8 cellular contexts compared by ENCODE assay signal in the genomic region with DNA sequence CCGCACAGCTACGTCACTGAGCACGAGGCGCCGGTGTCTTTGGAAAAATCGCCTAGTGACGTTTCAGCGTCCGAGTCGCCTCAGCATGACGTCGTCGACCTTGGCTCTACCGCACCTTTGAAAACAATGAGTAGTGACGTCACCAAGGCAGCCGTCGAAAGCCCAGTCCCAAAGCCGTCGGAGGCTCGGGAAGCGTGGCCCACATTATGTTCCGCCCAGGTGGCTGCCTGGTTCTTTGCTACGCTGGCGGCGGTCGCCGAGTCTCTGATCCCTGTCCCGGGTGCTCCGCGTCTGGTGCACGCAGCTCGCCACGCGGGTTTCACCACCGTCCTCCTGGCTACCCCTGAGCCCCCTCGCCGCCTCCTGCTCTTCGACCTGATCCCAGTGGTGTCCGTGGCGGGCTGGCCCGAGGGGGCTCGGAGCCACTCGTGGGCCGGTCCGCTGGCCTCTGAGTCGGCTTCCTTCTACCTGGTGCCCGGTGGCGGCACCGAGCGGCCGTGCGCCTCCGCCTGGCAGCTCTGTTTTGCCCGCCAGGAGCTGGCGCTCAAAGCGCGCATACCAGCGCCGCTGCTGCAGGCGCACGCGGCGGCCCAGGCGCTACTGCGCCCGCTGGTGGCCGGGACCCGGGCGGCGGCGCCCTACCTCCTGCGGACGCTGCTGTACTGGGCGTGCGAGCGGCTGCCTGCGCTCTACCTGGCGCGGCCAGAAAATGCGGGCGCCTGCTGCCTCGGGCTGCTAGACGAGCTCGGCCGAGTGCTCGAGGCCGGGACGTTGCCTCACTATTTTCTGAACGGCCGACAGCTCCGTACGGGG. TPM values are rescaled to one million over a fixed set of nuclear protein-coding genes. Genes with fewer than 3 reads are reported as not detected.
DNase-seq lines count a peak whose midpoint lies in the region; ATAC-seq and TF ChIP-seq lines count a peak whose summit lies in the region.

No MANE protein-coding gene starts in this region.

- H3K27me3 Mint-ChIP-seq in neural crest cell (ENCODE audit: low read depth), result peaks cover 64% of the 10 kb centered on the region
- H3K27me3 Mint-ChIP-seq in stimulated activated naive CD8-positive, alpha-beta T cell treated with anti-CD3 and anti-CD28 coated beads, Interleukin-15, amount 100 ng/mL, for 72 hours, result peaks cover 29% of the 10 kb centered on the region

- peak; percentile 53 for TF ChIP-seq CTCF in DND-41 (IDR thresholded peaks at IDR 0.05; ENCODE audit: borderline replicate concordance, extremely low read depth, low read length, poor library complexity, severe bottlenecking)
- TF ChIP-seq CTCF in neural crest cell (conservative IDR thresholded peaks at IDR 0.05), result peak; percentile 77

- H2AFZ ChIP-seq in DND-41 (ENCODE audit: low read depth, low read length), result no peak overlapping the region

- H3K9me3 ChIP-seq in DND-41 (ENCODE audit: insufficient read depth, low read length, severe bottlenecking), result no peaks in the 10 kb centered on the region
- H3K9me3 ChIP-seq in SJCRH30 (replicated peaks), result no peaks in the 10 kb centered on the region

- H3K36me3 ChIP-seq in DND-41 (ENCODE audit: insufficient read depth, low read length), result peaks cover 4% of the 10 kb centered on the region; the same call in 1 of the 2 replicates
- no peaks in the 10 kb centered on the region for H3K36me3 ChIP-seq in SJCRH30

- H3K4me1 ChIP-seq in DND-41 (ENCODE audit: insufficient read depth, low read length) (peaks cover 17% of the 10 kb centered on the region), SJCRH30 (peaks cover 3% of the 10 kb centered on the region; the same call in 1 of the 2 replicates)

- DNase-seq in DND-41 (peak; percentile 57), HuH-7.5 (ENCODE audit: low spot score) (peak; percentile 80), SJCRH30 (peak; percentile 17 to 36), activated gamma-delta T cell (lab: John Stamatoyannopoulos, UW) (peak; percentile 61), foreskin melanocyte (peak; percentile 62), neural crest cell (ENCODE audit: low read depth, low spot score) (peak; percentile 70), KG1 (lab: John Stamatoyannopoulos, UW) (no peak)
- peak; percentile 86 to 88 for DNase-seq in stimulated activated naive CD8-positive, alpha-beta T cell treated with anti-CD3 and anti-CD28 coated beads, Interleukin-15, amount 100 ng/mL, for 72 hours

- H3K4me3 Mint-ChIP-seq in neural crest cell, result peak overlapping the region; percentile 74
- H3K4me3 Mint-ChIP-seq in stimulated activated naive CD8-positive, alpha-beta T cell treated with anti-CD3 and anti-CD28 coated beads, Interleukin-15, amount 100 ng/mL, for 72 hours, result peak overlapping the region; percentile 91 to 99

- no peaks in the 10 kb centered on the region for H4K20me1 ChIP-seq in DND-41 (ENCODE audit: insufficient read depth, low read length)

- peak; percentile 46 for ATAC-seq in DND-41 (ENCODE audit: insufficient read depth, low read depth)
- peak; percentile 83 for ATAC-seq in stimulated activated naive CD8-positive, alpha-beta T cell treated with anti-CD3 and anti-CD28 coated beads, Interleukin-15, amount 100 ng/mL, for 72 hours

- H3K79me2 ChIP-seq in DND-41 (ENCODE audit: insufficient read depth, low read length), result peaks cover 15% of the 10 kb centered on the region

- no peaks in the 10 kb centered on the region for H3K9me3 Mint-ChIP-seq in neural crest cell
- no peaks in the 10 kb centered on the region for H3K9me3 Mint-ChIP-seq in stimulated activated naive CD8-positive, alpha-beta T cell treated with anti-CD3 and anti-CD28 coated beads, Interleukin-15, amount 100 ng/mL, for 72 hours

- no peak overlapping the region; the same call in 1 of the 2 replicates for H3K27ac ChIP-seq in DND-41 (ENCODE audit: low read length)
- H3K27ac ChIP-seq in SJCRH30, result no peak overlapping the region

- H3K36me3 Mint-ChIP-seq in neural crest cell (ENCODE audit: low read depth), result peaks cover 6% of the 10 kb centered on the region

- peak overlapping the region in 1 of 2 experiments; percentile 82; a peak in 2 of 4 replicates for H3K4me3 ChIP-seq in DND-41 (ENCODE audit: low read depth in 1 of 2, low read length in 2 of 2)
- no peak overlapping the region for H3K4me3 ChIP-seq in SJCRH30

- peaks cover 47% of the 10 kb centered on the region for H3K4me1 Mint-ChIP-seq in neural crest cell
- H3K4me1 Mint-ChIP-seq in stimulated activated naive CD8-positive, alpha-beta T cell treated with anti-CD3 and anti-CD28 coated beads, Interleukin-15, amount 100 ng/mL, for 72 hours, result peaks cover 57% of the 10 kb centered on the region

- H3K27ac Mint-ChIP-seq in neural crest cell (ENCODE audit: unreplicated experiment), result peak overlapping the region; percentile 62
- H3K27ac Mint-ChIP-seq in stimulated activated naive CD8-positive, alpha-beta T cell treated with anti-CD3 and anti-CD28 coated beads, Interleukin-15, amount 100 ng/mL, for 72 hours, result peak overlapping the region; percentile 61 to 87

- H3K27me3 ChIP-seq in DND-41 (ENCODE audit: insufficient read depth, low read length, poor library complexity) (no peaks in the 10 kb centered on the region), SJCRH30 (no peaks in the 10 kb centered on the region)

- H3K9ac ChIP-seq in DND-41 (ENCODE audit: low read depth, low read length), result peak overlapping the region; percentile 64

- peak overlapping the region; percentile 90 for H3K4me2 ChIP-seq in DND-41 (ENCODE audit: insufficient read depth, low read length)

RNA-seq across cellular contexts. Expression of gene TMEM102, which starts 1.5 kb away (rescaled TPM):
- 0.10 and 0.53 TPM in 2 replicates for total RNA-seq in SJCRH30 (2014; rRNA removed; shearing (Covaris generic))
- total RNA-seq in neural crest cell, result 1.1 and 1.3 TPM in 2 replicates

RNA-seq across cellular contexts. Expression of gene FGF11, which starts 2.5 kb away (rescaled TPM):
- 4.0 and 5.0 TPM in 2 replicates for total RNA-seq in SJCRH30 (2014; rRNA removed; shearing (Covaris generic))
- 6.0 and 6.5 TPM in 2 replicates for total RNA-seq in neural crest cell

RNA-seq across cellular contexts. Expression of gene CHRNB1, which starts 8.1 kb away (rescaled TPM):
- 33.3 and 36.9 TPM in 2 replicates for total RNA-seq in SJCRH30 (2014; rRNA removed; shearing (Covaris generic))
- total RNA-seq in neural crest cell, result 9.7 and 9.9 TPM in 2 replicates

RNA-seq across cellular contexts. Expression of gene SPEM3, which starts 8.1 kb away (rescaled TPM):
- total RNA-seq in SJCRH30 (2014; rRNA removed; shearing (Covaris generic)), result not detected in 2 replicates
- total RNA-seq in neural crest cell, result not detected in 2 replicates

RNA-seq across cellular contexts. Expression of gene SPEM2, which starts 11.3 kb away (rescaled TPM):
- not detected in 2 replicates for total RNA-seq in SJCRH30 (2014; rRNA removed; shearing (Covaris generic))
- total RNA-seq in neural crest cell, result not detected in 2 replicates
